Comparison of ENCODE assay signal across 1 cellular context in the genomic region with DNA sequence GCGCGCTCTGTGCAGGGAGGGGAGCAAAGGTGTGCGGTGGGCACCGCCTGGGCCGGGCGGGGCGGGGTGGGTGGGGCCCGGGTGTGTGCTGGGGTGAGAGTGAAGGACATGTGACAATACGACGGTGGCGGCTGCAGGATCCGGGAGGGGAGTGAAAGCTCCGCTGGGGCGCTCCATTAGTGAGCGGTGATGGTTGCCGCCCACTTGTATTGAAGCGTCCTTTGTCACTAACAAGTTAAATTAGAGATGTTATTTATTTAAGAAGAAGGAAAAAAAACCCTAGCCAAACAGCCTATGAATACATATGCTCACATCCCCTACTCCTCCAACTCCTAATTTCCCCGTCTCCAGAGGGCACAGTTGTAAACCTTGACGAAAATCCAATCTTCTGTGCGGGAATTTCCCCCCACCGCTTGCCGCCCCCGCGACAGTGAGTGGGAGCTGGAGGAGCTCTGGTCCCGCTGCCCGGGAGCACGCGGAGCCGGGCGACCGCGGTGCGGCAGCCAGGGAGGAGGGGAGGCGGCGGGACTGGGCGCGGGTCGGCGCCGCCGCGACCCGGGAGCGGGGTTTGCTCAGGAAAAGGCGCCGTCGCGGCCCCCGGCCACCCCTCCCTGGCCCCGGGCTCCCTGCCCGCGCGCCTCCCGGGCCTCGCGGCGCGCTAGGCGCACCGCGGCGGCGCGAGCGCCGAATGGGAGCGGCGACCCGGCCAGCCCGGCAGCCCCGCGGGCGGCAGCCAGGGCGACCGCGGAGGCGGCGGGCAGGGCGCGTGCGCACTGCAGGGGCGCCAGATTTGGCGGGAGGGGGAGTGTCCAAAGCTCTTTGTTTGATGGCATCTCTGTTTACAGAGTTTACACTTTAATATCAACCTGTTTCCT.
TF ChIP-seq lines count a peak whose summit lies in the region.

Gene MYB, plus strand, starts transcription at position 851 of the 875 bp plus-strand sequence. CDS start 206 bp downstream, outside the sequence.

TF ChIP-seq in HEK293, 187 proteins besides CTCF, POLR2A, EP300 and RAD21 (continued from another document and continues in another):
- TF ChIP-seq ZNF19 (tag by site-specific recombination; IDR thresholded peaks at IDR 0.05; ENCODE audit: low read depth) (no peak), RBAK (tag by site-specific recombination; IDR thresholded peaks at IDR 0.05) (no peak), SCRT1 (tag by site-specific recombination; IDR thresholded peaks at IDR 0.05; ENCODE audit: borderline replicate concordance) (no peak), ZNF26 (tag by site-specific recombination; IDR thresholded peaks at IDR 0.05) (no peak), ZNF518A (tag by site-specific recombination; conservative IDR thresholded peaks at IDR 0.05; ENCODE audit: low read depth) (0 out of 2 replicates have a peak, but pooled peaks have one; percentile 15), GFI1B (tag by site-specific recombination; IDR thresholded peaks at IDR 0.05) (no peak), ZBTB49 (tag by site-specific recombination; IDR thresholded peaks at IDR 0.05; ENCODE audit: low read depth) (no peak), ZNF621 (tag by site-specific recombination; IDR thresholded peaks at IDR 0.05) (no peak), ZNF843 (tag by site-specific recombination; IDR thresholded peaks at IDR 0.05) (no peak), ZNF221 (tag by site-specific recombination; IDR thresholded peaks at IDR 0.05; ENCODE audit: borderline replicate concordance) (no peak), KLF8 (tag by site-specific recombination; IDR thresholded peaks at IDR 0.05) (peak; percentile 72; the same call in 1 of the 2 replicates), ZNF169 (tag by site-specific recombination; IDR thresholded peaks at IDR 0.05) (no peak), ZNF626 (tag by site-specific recombination; IDR thresholded peaks at IDR 0.05) (no peak), ZFP69B (tag by site-specific recombination; IDR thresholded peaks at IDR 0.05) (0 out of 2 replicates have a peak, but pooled peaks have one; percentile 39), SCRT2 (tag by site-specific recombination; IDR thresholded peaks at IDR 0.05) (no peak), ZNF561 (tag by site-specific recombination; IDR thresholded peaks at IDR 0.05; ENCODE audit: borderline replicate concordance) (peak; percentile 19; the same call in 1 of the 2 replicates), ZFP3 (tag by site-specific recombination; IDR thresholded peaks at IDR 0.05; ENCODE audit: low read depth) (no peak), HOXD13 (CRISPR knock-in tag; IDR thresholded peaks at IDR 0.05; ENCODE audit: borderline replicate concordance) (no peak), EGR2 (tag by site-specific recombination; IDR thresholded peaks at IDR 0.05; ENCODE audit: low read depth) (peak; percentile 79; the same call in 1 of the 2 replicates), ZNF664 (tag by site-specific recombination; IDR thresholded peaks at IDR 0.05) (peak; percentile 92), ZFHX2 (tag by site-specific recombination; conservative IDR thresholded peaks at IDR 0.05) (peak; percentile 92), ZNF514 (tag by site-specific recombination; IDR thresholded peaks at IDR 0.05) (no peak), ZNF530 (tag by site-specific recombination; IDR thresholded peaks at IDR 0.05; ENCODE audit: low read depth) (no peak), ZNF175 (tag by site-specific recombination; IDR thresholded peaks at IDR 0.05) (no peak), ZNF777 (tag by site-specific recombination; IDR thresholded peaks at IDR 0.05; ENCODE audit: borderline replicate concordance) (no peak), ZNF624 (tag by site-specific recombination; IDR thresholded peaks at IDR 0.05) (no peak), ZNF214 (tag by site-specific recombination; IDR thresholded peaks at IDR 0.05; ENCODE audit: borderline replicate concordance) (no peak), GLI2 (tag by site-specific recombination; IDR thresholded peaks at IDR 0.05; ENCODE audit: borderline replicate concordance, low read depth) (no peak), KLF17 (tag by site-specific recombination; IDR thresholded peaks at IDR 0.05) (no peak), MZF1 (tag by site-specific recombination; IDR thresholded peaks at IDR 0.05; ENCODE audit: borderline replicate concordance) (no peak; the same call in 1 of the 2 replicates), ATF2 (tag by site-specific recombination; IDR thresholded peaks at IDR 0.05; ENCODE audit: low read depth) (no peak), ZSCAN18 (tag by site-specific recombination; IDR thresholded peaks at IDR 0.05) (no peak), PATZ1 (tag by site-specific recombination; IDR thresholded peaks at IDR 0.05) (no peak; the same call in 1 of the 2 replicates), ZSCAN16 (tag by site-specific recombination; IDR thresholded peaks at IDR 0.05) (no peak), ZNF701 (tag by site-specific recombination; IDR thresholded peaks at IDR 0.05) (no peak)
- TF ChIP-seq, protein P1, sequence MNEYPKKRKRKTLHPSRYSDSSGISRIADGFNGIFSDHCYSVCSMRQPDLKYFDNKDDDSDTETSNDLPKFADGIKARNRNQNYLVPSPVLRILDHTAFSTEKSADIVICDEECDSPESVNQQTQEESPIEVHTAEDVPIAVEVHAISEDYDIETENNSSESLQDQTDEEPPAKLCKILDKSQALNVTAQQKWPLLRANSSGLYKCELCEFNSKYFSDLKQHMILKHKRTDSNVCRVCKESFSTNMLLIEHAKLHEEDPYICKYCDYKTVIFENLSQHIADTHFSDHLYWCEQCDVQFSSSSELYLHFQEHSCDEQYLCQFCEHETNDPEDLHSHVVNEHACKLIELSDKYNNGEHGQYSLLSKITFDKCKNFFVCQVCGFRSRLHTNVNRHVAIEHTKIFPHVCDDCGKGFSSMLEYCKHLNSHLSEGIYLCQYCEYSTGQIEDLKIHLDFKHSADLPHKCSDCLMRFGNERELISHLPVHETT (tag by site-specific recombination; IDR thresholded peaks at IDR 0.05), result no peak; the same call in 1 of the 2 replicates
- TF ChIP-seq, protein P2, sequence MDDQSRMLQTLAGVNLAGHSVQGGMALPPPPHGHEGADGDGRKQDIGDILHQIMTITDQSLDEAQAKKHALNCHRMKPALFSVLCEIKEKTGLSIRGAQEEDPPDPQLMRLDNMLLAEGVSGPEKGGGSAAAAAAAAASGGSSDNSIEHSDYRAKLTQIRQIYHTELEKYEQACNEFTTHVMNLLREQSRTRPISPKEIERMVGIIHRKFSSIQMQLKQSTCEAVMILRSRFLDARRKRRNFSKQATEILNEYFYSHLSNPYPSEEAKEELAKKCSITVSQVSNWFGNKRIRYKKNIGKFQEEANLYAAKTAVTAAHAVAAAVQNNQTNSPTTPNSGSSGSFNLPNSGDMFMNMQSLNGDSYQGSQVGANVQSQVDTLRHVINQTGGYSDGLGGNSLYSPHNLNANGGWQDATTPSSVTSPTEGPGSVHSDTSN (CRISPR knock-in tag; IDR thresholded peaks at IDR 0.05), result no peak
